27 cellular contexts compared by ENCODE assay signal in genomic region chr15:81820236-81820635, GRCh38.
DNase-seq lines count a peak whose midpoint lies in the region; ATAC-seq and TF ChIP-seq lines count a peak whose summit lies in the region.
"Had no signal": no experiment of that assay in that cellular context is flagged by ENCODE, and none has a peak within 500 bp of the region (broad histone marks: within the 10 kb centered on the region; RNA-seq: fewer than 3 reads in every experiment).

No MANE protein-coding gene starts in this region.

- peaks cover 17 to 24% of the 10 kb centered on the region in 2 donors for H3K27me3 Mint-ChIP-seq in stimulated activated naive B cell treated with anti-CD40 and anti-IgM and Interleukin-4, amounts not matched to agents 10 μg/mL and 1 μg/mL and 100 μg/mL, for 72 hours

- H3K4me3 ChIP-seq in HFF-Myc (replicated peaks; ENCODE audit: low read depth, low read length) (no peak overlapping the region), skeletal muscle cell (ENCODE audit: low read depth, low read length) (no peak overlapping the region)
- H3K4me3 ChIP-seq: BLaER1, GM23338, HAP-1 had no signal

- H3K9me3 Mint-ChIP-seq in stimulated activated naive B cell treated with anti-CD40 and anti-IgM and Interleukin-4, amounts not matched to agents 10 μg/mL and 1 μg/mL and 100 μg/mL, for 72 hours = no peaks in the 10 kb centered on the region
- H3K9me3 Mint-ChIP-seq: CD4-positive, alpha-beta T cell had no signal

- no peak overlapping the region for H3K27ac Mint-ChIP-seq in stimulated activated naive B cell treated with anti-CD40 and anti-IgM and Interleukin-4, amounts not matched to agents 10 μg/mL and 1 μg/mL and 100 μg/mL, for 72 hours
- H3K27ac Mint-ChIP-seq: CD4-positive, alpha-beta T cell; GM23338 had no signal

- H3K4me3 Mint-ChIP-seq in stimulated activated naive B cell treated with anti-CD40 and anti-IgM and Interleukin-4, amounts not matched to agents 10 μg/mL and 1 μg/mL and 100 μg/mL, for 72 hours = no peak overlapping the region
- H3K4me3 Mint-ChIP-seq: CD4-positive, alpha-beta T cell; GM23338 had no signal

- ATAC-seq in HG03521 (IDR thresholded peaks at IDR 0.05; ENCODE audit: unreplicated experiment) = no peak
- ATAC-seq in stimulated activated naive B cell treated with anti-CD40 and anti-IgM and Interleukin-4, amounts not matched to agents 10 μg/mL and 1 μg/mL and 100 μg/mL, for 72 hours (replicated peaks) = no peak
- ATAC-seq: GM23338, HepG2, Panc1, SK-N-SH treated with all-trans-retinoic acid at 6 μM for 48 hours had no signal

- peaks cover 5 to 13% of the 10 kb centered on the region in 2 donors for H3K4me1 Mint-ChIP-seq in stimulated activated naive B cell treated with anti-CD40 and anti-IgM and Interleukin-4, amounts not matched to agents 10 μg/mL and 1 μg/mL and 100 μg/mL, for 72 hours

- TF ChIP-seq CTCF in HFF-Myc (IDR thresholded peaks at IDR 0.05; ENCODE audit: low read depth, low read length, missing control alignments) = no peak

- no peaks in the 10 kb centered on the region for H3K36me3 Mint-ChIP-seq in stimulated activated naive B cell treated with anti-CD40 and anti-IgM and Interleukin-4, amounts not matched to agents 10 μg/mL and 1 μg/mL and 100 μg/mL, for 72 hours

- peak; percentile 5 for DNase-seq in HFF-Myc (ENCODE audit: extremely low read depth, low read depth)
- peak; percentile 59 for DNase-seq in LHCN-M2 (ENCODE audit: low read depth)
- DNase-seq in dedifferentiated amniotic fluid mesenchymal stem cell (ENCODE audit: extremely low spot score) = peak; percentile 47
- DNase-seq in skeletal muscle cell (ENCODE audit: low read depth) = peak; percentile 6
- DNase-seq in D341Med (ENCODE audit: low spot score) = no peak
- DNase-seq in activated naive CD4-positive, alpha-beta T cell treated with Interleukin-2 at 50 U/mL for 16 hours = no peak
- no peak for DNase-seq in stimulated activated naive B cell treated with anti-CD40 and anti-IgM and Interleukin-4, amounts not matched to agents 10 μg/mL and 1 μg/mL and 100 μg/mL, for 72 hours
- DNase-seq: Caco-2; CD4-positive, alpha-beta T cell; DMS153; GDM1; KBM-7; NCI-H1105; NCI-H146; NCI-H2029; NCI-H2171; NCI-H345; NCI-H524; NCI-H774; NK-92 treated with Interleukin-12 subunit alpha and Interleukin-12 subunit beta, amount 100 ng/mL, for 24 hours had no signal

Comparison
In these comparisons a context has a peak if more than half of its experiments do, and no peak if none do; other contexts are left out.
1. DNase-seq: peak in HFF-Myc (single experiment), LHCN-M2 (single experiment), dedifferentiated amniotic fluid mesenchymal stem cell (single experiment) and skeletal muscle cell (single experiment); none in D341Med (single experiment), activated naive CD4-positive, alpha-beta T cell treated with Interleukin-2 at 50 U/mL for 16 hours (single experiment) and stimulated activated naive B cell treated with anti-CD40 and anti-IgM and Interleukin-4, amounts not matched to agents 10 μg/mL and 1 μg/mL and 100 μg/mL, for 72 hours (single experiment).